ENCODE assay signal across 16 cellular contexts in genomic region chr7:21092923-21093702, GRCh38.
A peak's percentile ranks its signal among the peaks of the same experiment; 100 is the strongest.
DNase-seq lines count a peak whose midpoint lies in the region; ATAC-seq and TF ChIP-seq lines count a peak whose summit lies in the region.
"Had no signal": no experiment of that assay in that cellular context is flagged by ENCODE, and none has a peak within 500 bp of the region (broad histone marks: within the 10 kb centered on the region; RNA-seq: fewer than 3 reads in every experiment).

No MANE protein-coding gene starts in this region.

- no TSS peak for BruUV-seq in PC-3 (replicated peaks; lab: Mats Ljungman, UMichigan)

- H3K9me3 ChIP-seq in PC-3 (ENCODE audit: low read length) (no peaks in the 10 kb centered on the region), transverse colon (no peaks in the 10 kb centered on the region)

- in situ Hi-C loops in transverse colon (cut with MboI; ENCODE audit: low pct_ligation_motif_present in 1 of 4, low pct_unique_long_range_greater_than_20kb in 1 of 4, low sequenced_read_pairs in 3 of 4) = no loop called here

- POLR2A ChIA-PET in PC-3 (lab: Charles Lee; ENCODE audit: unreplicated experiment) = no interaction called here

- TF ChIP-seq CTCF in PC-3 (conservative IDR thresholded peaks at IDR 0.05; ENCODE audit: low read depth, low read length) (no peak), transverse colon (IDR thresholded peaks at IDR 0.05) (no peak)

- CTCF ChIA-PET in PC-3 (lab: Charles Lee) = no interaction called here

- TF ChIP-seq POLR2A in transverse colon (IDR thresholded peaks at IDR 0.05) = no peak

- intact Hi-C loops in PC-3 (cut with micrococcal nuclease) (no loop called here), transverse colon (cut with DNase I; ENCODE audit: low total_unique reads) (no loop called here)

- H3F3A ChIP-seq in PC-3 (ENCODE audit: low read length, unreplicated experiment) = no peaks in the 10 kb centered on the region

- H3K79me2 ChIP-seq in PC-3 (ENCODE audit: low read length) = no peaks in the 10 kb centered on the region

- no peaks in the 10 kb centered on the region for H4K20me1 ChIP-seq in PC-3 (ENCODE audit: low read length)

- H3K36me3 ChIP-seq in PC-3 (ENCODE audit: low read depth, low read length) (no peaks in the 10 kb centered on the region), transverse colon (no peaks in the 10 kb centered on the region)

- no peak overlapping the region for H3K9ac ChIP-seq in PC-3 (ENCODE audit: low read length)

- ATAC-seq in PC-3 (peak; percentile 42; the same call in 1 of the 2 replicates), GM18907 (IDR thresholded peaks at IDR 0.05; ENCODE audit: unreplicated experiment) (no peak), GM18519 (IDR thresholded peaks at IDR 0.05; ENCODE audit: low FRiP score, unreplicated experiment) (no peak)
- ATAC-seq: K562 had no signal

- H3K27ac ChIP-seq in PC-3 (ENCODE audit: low read length) = no peak overlapping the region
- peak overlapping the region in 3 of 4 donors; percentile 16 to 70 (median 21) for H3K27ac ChIP-seq in transverse colon

- TF ChIP-seq EP300 in transverse colon (IDR thresholded peaks at IDR 0.05; ENCODE audit: low read depth) = no peak

- no peak overlapping the region for H3K4me3 ChIP-seq in PC-3 (ENCODE audit: low read length)
- H3K4me3 ChIP-seq in transverse colon = no peak overlapping the region
- H3K4me3 ChIP-seq: K562 had no signal

- DNase-seq in NCI-H1092 treated with DMSO at 0.1 percent for 48 hours (lab: John Stamatoyannopoulos, UW) (peak; percentile 20), NCI-H1092 (lab: John Stamatoyannopoulos, UW) (no peak), NCI-H526 (lab: John Stamatoyannopoulos, UW) (peak; percentile 9 to 65), PC-3 (peak; percentile 31), transverse colon (peak; percentile 21), OCI-M1 (lab: John Stamatoyannopoulos, UW) (no peak)
- DNase-seq: 8988T; CD4-positive, CD25-positive, alpha-beta regulatory T cell; DMS79; NCI-H1930; NCI-H2171 treated with DMSO at 0.1 percent for 48 hours; NK-92 treated with Interleukin-12 subunit alpha and Interleukin-12 subunit beta, amount 100 ng/mL, for 24 hours; Right ventricle myocardium superior had no signal

- H3K27me3 ChIP-seq in PC-3 (ENCODE audit: low read length) = 0 out of 2 replicates have a peak, but pooled peaks cover 3% of the 10 kb centered on the region
- H3K27me3 ChIP-seq in transverse colon = no peaks in the 10 kb centered on the region

- no peaks in the 10 kb centered on the region for H3K9me2 ChIP-seq in PC-3 (replicated peaks; ENCODE audit: low read length)

- H2AFZ ChIP-seq in PC-3 (ENCODE audit: low read length) = no peak overlapping the region

- H3K4me1 ChIP-seq in PC-3 (ENCODE audit: insufficient read depth, low read length) (peaks cover 5% of the 10 kb centered on the region; the same call in 1 of the 2 replicates), transverse colon (peaks cover 0 to 7% (median 3%) of the 10 kb centered on the region in 4 donors)

- no peak overlapping the region for H3K4me2 ChIP-seq in PC-3 (ENCODE audit: low read length)

- WGBS in transverse colon (ENCODE audit: low coverage in 1 of 2), 2 donors = 45 to 53% methylated on average over 4 to 8 of the region's 8 CpGs

Comparison
In these comparisons a context has a peak if more than half of its experiments do, and no peak if none do; other contexts are left out.
1. DNase-seq: peak in NCI-H1092 treated with DMSO at 0.1 percent for 48 hours (single experiment), NCI-H526 (2 of 2), PC-3 (single experiment) and transverse colon (single experiment); none in NCI-H1092 (single experiment) and OCI-M1 (single experiment).